16 cellular contexts compared by ENCODE assay signal in the genomic region with DNA sequence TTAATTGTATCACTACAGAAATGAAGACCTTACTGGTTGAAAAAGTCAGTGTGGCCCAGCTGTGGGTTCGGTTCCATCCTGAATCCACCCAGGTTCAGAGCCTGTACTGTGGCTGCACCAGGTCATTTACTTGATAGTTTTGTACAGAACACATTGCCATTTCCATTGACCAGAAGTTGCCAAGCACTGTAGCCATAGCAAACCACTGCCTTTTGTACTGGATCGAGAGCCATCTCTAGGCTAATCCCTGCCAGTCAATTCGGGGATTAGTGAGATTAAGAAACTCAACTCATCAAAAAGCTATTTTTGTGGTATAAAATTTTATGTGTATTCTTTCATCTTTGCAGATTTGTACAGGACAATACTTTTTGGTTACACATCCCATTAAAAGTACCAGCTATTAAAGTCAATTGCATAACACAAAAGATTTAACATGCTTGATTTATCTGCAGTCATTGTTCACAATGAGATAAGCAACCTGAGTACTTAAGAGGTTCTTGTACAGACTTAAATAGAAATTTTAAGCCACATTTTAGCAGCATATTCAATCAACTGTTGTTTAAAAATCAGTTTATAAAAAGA.
"Had no signal": no experiment of that assay in that cellular context is flagged by ENCODE, and none has a peak within 500 bp of the region (broad histone marks: within the 10 kb centered on the region; RNA-seq: fewer than 3 reads in every experiment).

No MANE protein-coding gene starts in this region.

- DNase-seq: activated CD4-positive, alpha-beta T cell treated with anti-CD3 and anti-CD28 coated beads, Interleukin-2, amount 50 U/mL, for 1 hour; activated CD4-positive, CD25-positive, alpha-beta regulatory T cell; activated naive CD4-positive, alpha-beta T cell treated with anti-CD3 and anti-CD28 coated beads, Interleukin-2, amount 50 U/mL, for 16 hours; activated T-cell treated with anti-CD3 and anti-CD28 coated beads for 4 hours; amniotic stem cell; body of pancreas; effector memory CD4-positive, alpha-beta T cell; left cardiac atrium; naive B cell; small intestine; tibial artery had no signal

- H3K27me3 Mint-ChIP-seq: naive B cell had no signal

- H3K27ac Mint-ChIP-seq: activated T-helper 2 cell treated with anti-CD3 and anti-CD28 coated beads, Interferon-gamma antibody, Interleukin-2, Interleukin-4, amounts not matched to agents 10 μg/mL and 5 μg/mL and 100 μg/mL, durations not matched to agents 14 hours and 24 hours and 36 hours; naive B cell; stimulated activated effector memory CD8-positive, alpha-beta T cell treated with anti-CD3 and anti-CD28 coated beads, Interleukin-12 subunit alpha, Interleukin-12 subunit beta, amount 100 ng/mL, for 72 hours had no signal

- H3K4me1 ChIP-seq: body of pancreas, right atrium auricular region, tibial artery had no signal

- H3K27me3 ChIP-seq: body of pancreas, neutrophil, right atrium auricular region, tibial artery had no signal

- FAIRE-seq: small intestine had no signal

- H3K9me3 ChIP-seq: body of pancreas, neutrophil, right atrium auricular region, tibial artery had no signal

- H3K4me3 Mint-ChIP-seq: naive B cell; stimulated activated effector memory CD8-positive, alpha-beta T cell treated with anti-CD3 and anti-CD28 coated beads, Interleukin-12 subunit alpha, Interleukin-12 subunit beta, amount 100 ng/mL, for 72 hours had no signal

- H3K27ac ChIP-seq: body of pancreas, neutrophil, right atrium auricular region, tibial artery had no signal

- H3K9me3 Mint-ChIP-seq: activated T-helper 2 cell treated with anti-CD3 and anti-CD28 coated beads, Interferon-gamma antibody, Interleukin-2, Interleukin-4, amounts not matched to agents 10 μg/mL and 5 μg/mL and 100 μg/mL, durations not matched to agents 14 hours and 24 hours and 36 hours; naive B cell; stimulated activated effector memory CD8-positive, alpha-beta T cell treated with anti-CD3 and anti-CD28 coated beads, Interleukin-12 subunit alpha, Interleukin-12 subunit beta, amount 100 ng/mL, for 72 hours had no signal

- ATAC-seq: body of pancreas; left cardiac atrium; stimulated activated effector memory CD8-positive, alpha-beta T cell treated with anti-CD3 and anti-CD28 coated beads, Interleukin-12 subunit alpha, Interleukin-12 subunit beta, amount 100 ng/mL, for 72 hours had no signal

- H3K4me3 ChIP-seq: body of pancreas, lung, right atrium auricular region, tibial artery had no signal

- H3K36me3 ChIP-seq: neutrophil had no signal

- H3K4me1 Mint-ChIP-seq: naive B cell; stimulated activated effector memory CD8-positive, alpha-beta T cell treated with anti-CD3 and anti-CD28 coated beads, Interleukin-12 subunit alpha, Interleukin-12 subunit beta, amount 100 ng/mL, for 72 hours had no signal

- H3K36me3 Mint-ChIP-seq: stimulated activated effector memory CD8-positive, alpha-beta T cell treated with anti-CD3 and anti-CD28 coated beads, Interleukin-12 subunit alpha, Interleukin-12 subunit beta, amount 100 ng/mL, for 72 hours had no signal
